ENCODE assay signal across 8 cellular contexts in the genomic region with DNA sequence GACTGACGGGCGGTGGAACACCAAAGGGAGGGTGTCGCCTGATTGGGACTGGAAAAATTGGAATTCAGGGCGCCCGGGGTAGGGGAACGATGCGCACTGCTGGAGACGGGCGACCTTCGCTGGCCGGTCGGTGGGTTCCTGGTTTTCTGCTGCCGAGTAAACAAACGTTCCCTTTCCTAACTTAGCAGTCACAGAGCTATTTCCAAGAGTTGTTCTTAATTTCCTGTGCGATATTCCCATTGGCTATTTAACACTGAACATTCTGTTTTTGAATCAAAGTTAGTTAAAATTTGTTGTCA. TPM values are rescaled to one million over a fixed set of nuclear protein-coding genes. Genes with fewer than 3 reads are reported as not detected.
DNase-seq lines count a peak whose midpoint lies in the region; ATAC-seq and TF ChIP-seq lines count a peak whose summit lies in the region.

No MANE protein-coding gene starts in this region.

- peak overlapping the region; percentile 57 for H3K27ac ChIP-seq in hepatocyte
- H3K27ac ChIP-seq in skin epidermis: peak overlapping the region in 18 of 21 experiments; percentile 12 to 84 (median 66)

- no peaks in the 10 kb centered on the region for H3K36me3 ChIP-seq in hepatocyte (replicated peaks; ENCODE audit: insufficient read depth, low read depth)

- H3K9me2 ChIP-seq in hepatocyte (replicated peaks; ENCODE audit: insufficient read depth): no peaks in the 10 kb centered on the region

- H3K4me2 ChIP-seq in hepatocyte: peak overlapping the region; percentile 93

- H3K4me3 ChIP-seq in AG09309 (ENCODE audit: control insufficient read depth, low read depth, low read length) (peak overlapping the region; percentile 87), hepatocyte (peak overlapping the region; percentile 86), skin epidermis (peak overlapping the region; percentile 55 to 87 (median 72))

- 2% methylated on average over 15 of the region's 15 CpGs for WGBS in hepatocyte (ENCODE audit: low lambda C conversion rate, missing lambda C conversion rate)

- ATAC-seq in GM18907 (IDR thresholded peaks at IDR 0.05; ENCODE audit: unreplicated experiment) (peak; percentile 28), HG03460 (IDR thresholded peaks at IDR 0.05; ENCODE audit: unreplicated experiment) (peak; percentile 10)

- no peaks in the 10 kb centered on the region for H3K9me3 ChIP-seq in hepatocyte (ENCODE audit: low read depth)

- H3K4me1 ChIP-seq in hepatocyte (ENCODE audit: insufficient read depth): peaks cover 5% of the 10 kb centered on the region

- H2AFZ ChIP-seq in hepatocyte: peak overlapping the region; percentile 91

- peaks cover 5% of the 10 kb centered on the region for H3K79me2 ChIP-seq in hepatocyte

- H3K27me3 ChIP-seq in hepatocyte: no peaks in the 10 kb centered on the region

- peaks cover 13% of the 10 kb centered on the region for H3K4me1 Mint-ChIP-seq in activated naive CD8-positive, alpha-beta T cell (ENCODE audit: low read depth)

- DNase-seq in AG09309 (ENCODE audit: low read depth) (no peak), hepatocyte (ENCODE audit: low spot score) (peak; percentile 22), amniotic stem cell (lab: John Stamatoyannopoulos, UW) (no peak)
- DNase-seq in activated CD4-positive, CD25-positive, alpha-beta regulatory T cell treated with anti-CD3 and anti-CD28 coated beads, Interleukin-2, amount 50 U/mL, for 72 hours: no peak

- peaks cover 1% of the 10 kb centered on the region for H3K27me3 Mint-ChIP-seq in activated naive CD8-positive, alpha-beta T cell

- peak overlapping the region; percentile 100 for H3K4me3 Mint-ChIP-seq in activated naive CD8-positive, alpha-beta T cell

- H3K36me3 Mint-ChIP-seq in activated naive CD8-positive, alpha-beta T cell: peaks cover 4% of the 10 kb centered on the region

- TF ChIP-seq CTCF in AG09309 (IDR thresholded peaks at IDR 0.05; ENCODE audit: control insufficient read depth, insufficient read depth, low read depth, low read length, missing control alignments) (no peak), hepatocyte (IDR thresholded peaks at IDR 0.05; ENCODE audit: poor library complexity) (no peak)

- no peaks in the 10 kb centered on the region for H3K9me3 Mint-ChIP-seq in activated naive CD8-positive, alpha-beta T cell (ENCODE audit: low read depth)

- H3K27ac Mint-ChIP-seq in activated naive CD8-positive, alpha-beta T cell: peak overlapping the region; percentile 94

- no peaks in the 10 kb centered on the region for H4K20me1 ChIP-seq in hepatocyte (ENCODE audit: insufficient read depth, poor library complexity, severe bottlenecking)

RNA-seq across cellular contexts. Expression of gene C18orf54, which starts 0.7 kb away (rescaled TPM):
- total RNA-seq in hepatocyte: 1.8 and 6.5 TPM in 2 replicates
- polyA plus RNA-seq in hepatocyte: 1.1 and 1.3 TPM in 2 replicates

RNA-seq across cellular contexts. Expression of gene STARD6, which starts 0.8 kb away (rescaled TPM):
- not detected in 2 replicates for total RNA-seq in hepatocyte
- 0.18 and 0.81 TPM in 2 replicates for polyA plus RNA-seq in hepatocyte
